In genomic region chr7:24005517-24005916, GRCh38 we compare ENCODE assay signal across 2 cellular contexts.
TF ChIP-seq lines count a peak whose summit lies in the region.

No MANE protein-coding gene starts in this region.

TF ChIP-seq in SK-N-SH, 30 proteins besides CTCF, POLR2A, EP300 and RAD21 (continued from another document):
- TF ChIP-seq EZH2phosphoT487 (IDR thresholded peaks at IDR 0.05; ENCODE audit: borderline replicate concordance, low read depth) (no peak), MEF2A (IDR thresholded peaks at IDR 0.05; ENCODE audit: borderline replicate concordance, low read depth) (no peak), NRF1 (IDR thresholded peaks at IDR 0.05; ENCODE audit: low read depth, low read length) (no peak), USF1 (IDR thresholded peaks at IDR 0.05; ENCODE audit: borderline replicate concordance, low read depth) (no peak), IRF3 (IDR thresholded peaks at IDR 0.05; ENCODE audit: low read depth, low read length) (no peak)

TF ChIP-seq in SK-N-SH treated with all-trans-retinoic acid at 6 μM for 48 hours, 23 proteins besides CTCF, POLR2A, EP300 and RAD21 (continued from another document):
- TF ChIP-seq TSHZ2 (CRISPR knock-in tag; IDR thresholded peaks at IDR 0.05) (no peak), ZFP3 (CRISPR knock-in tag; IDR thresholded peaks at IDR 0.05) (no peak), ESRRG (CRISPR knock-in tag; IDR thresholded peaks at IDR 0.05) (no peak)
